In genomic region chr5:178266581-178266980, GRCh38 we compare ENCODE assay signal across 28 cellular contexts. TPM values are rescaled to one million over a fixed set of nuclear protein-coding genes. Genes with fewer than 3 reads are reported as not detected.
DNase-seq lines count a peak whose midpoint lies in the region; ATAC-seq, FAIRE-seq and TF ChIP-seq lines count a peak whose summit lies in the region.
"Had no signal": no experiment of that assay in that cellular context is flagged by ENCODE, and none has a peak within 500 bp of the region (broad histone marks: within the 10 kb centered on the region; RNA-seq: fewer than 3 reads in every experiment).

No MANE protein-coding gene starts in this region.

- no peak overlapping the region for H2AFZ ChIP-seq in neuronal stem cell (ENCODE audit: low read length)

- H3K27ac ChIP-seq in heart right ventricle (peak overlapping the region in 1 of 10 donors; percentile 53), kidney (ENCODE audit: low read depth in 2 of 2, low read length in 2 of 2) (no peak overlapping the region), neuronal stem cell (replicated peaks; ENCODE audit: low read length) (no peak overlapping the region)
- H3K27ac ChIP-seq: BLaER1 had no signal

- no peak overlapping the region for H3K4me3 Mint-ChIP-seq in Calu3 (ENCODE audit: low read depth, unreplicated experiment)
- H3K4me3 Mint-ChIP-seq: CD14-positive monocyte; CD4-positive, alpha-beta memory T cell; CD4-positive, CD25-positive, alpha-beta regulatory T cell; CD8-positive, alpha-beta memory T cell had no signal

- H4K91ac ChIP-seq in neuronal stem cell (ENCODE audit: low read depth, low read length, poor library complexity) = no peak overlapping the region

- H3K9ac ChIP-seq in kidney (ENCODE audit: low read length in 2 of 2) = no peak overlapping the region
- H3K9ac ChIP-seq in neuronal stem cell (ENCODE audit: low read depth, low read length, poor library complexity) = peak overlapping the region; percentile 12
- H3K9ac ChIP-seq: BLaER1 had no signal

- no peaks in the 10 kb centered on the region for H3K79me1 ChIP-seq in neuronal stem cell (ENCODE audit: low read depth, low read length)

- H3K4me2 ChIP-seq in neuronal stem cell (ENCODE audit: insufficient read depth, low read length, poor library complexity, severe bottlenecking) = no peak overlapping the region
- H3K4me2 ChIP-seq: BLaER1 had no signal

- CTCF ChIA-PET in Calu3 (lab: Charles Lee) = no interaction called here

- H2BK15ac ChIP-seq in neuronal stem cell (ENCODE audit: low read length) = no peak overlapping the region

- H3K4ac ChIP-seq in neuronal stem cell (ENCODE audit: low read length) = no peak overlapping the region

- no peak overlapping the region for H3K4me3 ChIP-seq in heart right ventricle
- H3K4me3 ChIP-seq in kidney (ENCODE audit: low read length in 2 of 2) = no peak overlapping the region
- H3K4me3 ChIP-seq in neuronal stem cell (ENCODE audit: low read length in 2 of 2) = no peak overlapping the region
- H3K4me3 ChIP-seq: BLaER1, GM12878 had no signal

- H3K36me3 ChIP-seq in heart right ventricle = no peaks in the 10 kb centered on the region
- H3K36me3 ChIP-seq in kidney (ENCODE audit: control insufficient read depth in 1 of 2, insufficient read depth in 2 of 2, low read length in 2 of 2) = no peaks in the 10 kb centered on the region
- H3K36me3 ChIP-seq in neuronal stem cell (replicated peaks in 1 of 2; ENCODE audit: control insufficient read depth in 2 of 2, insufficient read depth in 2 of 2, low read length in 2 of 2) = no peaks in the 10 kb centered on the region
- H3K36me3 ChIP-seq: BE2C, BLaER1 had no signal

- no peak overlapping the region for H4K8ac ChIP-seq in neuronal stem cell (ENCODE audit: low read depth, low read length)

- H3K9me3 ChIP-seq in heart right ventricle (no peaks in the 10 kb centered on the region), kidney (ENCODE audit: control insufficient read depth in 1 of 2, low read length in 2 of 2) (no peaks in the 10 kb centered on the region), neuronal stem cell (replicated peaks in 1 of 2; ENCODE audit: control insufficient read depth in 2 of 2, insufficient read depth in 1 of 2, low read depth in 1 of 2, low read length in 2 of 2) (no peaks in the 10 kb centered on the region)
- H3K9me3 ChIP-seq: BE2C, BLaER1 had no signal

- ATAC-seq in left ventricle myocardium superior (peak; percentile 10), heart right ventricle (no peak)
- ATAC-seq: GM12878 had no signal

- H3K18ac ChIP-seq in neuronal stem cell (ENCODE audit: low read length) = peak overlapping the region; percentile 39

- 88 to 92% methylated on average over 10 of the region's 10 CpGs for WGBS in heart right ventricle, 2 donors
- no CpG with 5 or more reads among the region's 10 CpGs for WGBS in neuronal stem cell (ENCODE audit: extremely low coverage in 2 of 2, insufficient read length in 2 of 2, insufficient replicate concordance in 1 of 2), 2 donors

- H3K27me3 ChIP-seq in heart right ventricle (no peaks in the 10 kb centered on the region), neuronal stem cell (ENCODE audit: control insufficient read depth in 3 of 3, insufficient read depth in 3 of 3, low read depth in 1 of 3, low read length in 3 of 3) (no peaks in the 10 kb centered on the region)
- H3K27me3 ChIP-seq: BE2C, BLaER1 had no signal

- peaks cover 37% of the 10 kb centered on the region for H3K27me3 Mint-ChIP-seq in Calu3 (ENCODE audit: unreplicated experiment)

- peak overlapping the region; percentile 51 for H2AK5ac ChIP-seq in neuronal stem cell (ENCODE audit: low read depth, low read length)

- FAIRE-seq in kidney (lab: Jason Lieb, UNC) = no peak
- FAIRE-seq: A204.1, D721Med, GM12878, GM12892, GM18507 had no signal

- TF ChIP-seq CTCF in heart right ventricle (IDR thresholded peaks at IDR 0.05) = no peak
- no peak for TF ChIP-seq CTCF in kidney (IDR thresholded peaks at IDR 0.05; ENCODE audit: borderline replicate concordance, extremely low read depth, insufficient read depth)
- TF ChIP-seq CTCF in Calu3 (IDR thresholded peaks at IDR 0.05; ENCODE audit: unreplicated experiment) = no peak

- no peaks in the 10 kb centered on the region for H3K36me3 Mint-ChIP-seq in Calu3 (ENCODE audit: insufficient read depth, unreplicated experiment)
- H3K36me3 Mint-ChIP-seq: CD14-positive monocyte; CD4-positive, alpha-beta memory T cell; CD4-positive, CD25-positive, alpha-beta regulatory T cell; CD8-positive, alpha-beta memory T cell had no signal

- H3K4me1 ChIP-seq in heart right ventricle (peaks cover 0 to 17% (median 4%) of the 10 kb centered on the region in 9 donors), kidney (ENCODE audit: control insufficient read depth in 1 of 2, insufficient read depth in 1 of 2, low read depth in 1 of 2, low read length in 2 of 2) (no peaks in the 10 kb centered on the region), neuronal stem cell (ENCODE audit: control insufficient read depth in 2 of 2, insufficient read depth in 1 of 2, low read depth in 1 of 2, low read length in 2 of 2) (peaks cover 0 to 8% of the 10 kb centered on the region in 2 donors)
- H3K4me1 ChIP-seq: BE2C had no signal

- no peaks in the 10 kb centered on the region for H3K9me3 Mint-ChIP-seq in Calu3 (ENCODE audit: low read depth, unreplicated experiment)
- H3K9me3 Mint-ChIP-seq: CD8-positive, alpha-beta memory T cell had no signal

- H3K23ac ChIP-seq in neuronal stem cell (ENCODE audit: low read depth, low read length, poor library complexity) = no peak overlapping the region

- DNase-seq in left ventricle myocardium superior (no peak), heart right ventricle (no peak), kidney (peak; percentile 40), neuronal stem cell (ENCODE audit: low spot score) (no peak), glomerular visceral epithelial cell (ENCODE audit: extremely low spot score) (no peak), Calu3 (no peak)
- DNase-seq: 8988T; ACHN; BE2C; C1 segment of cervical spinal cord; CD4-positive, alpha-beta memory T cell; CD4-positive, CD25-positive, alpha-beta regulatory T cell; CD8-positive, alpha-beta memory T cell; COR-L47; DMS 273 treated with DMSO at 0.1 percent for 48 hours; DMS153; DMS53; DMS79; DND-41; EL; GDM1 had no signal

- no TSS peak for BruUV-seq in Calu3 (replicated peaks; lab: Mats Ljungman, UMichigan)

- no peak overlapping the region for H2BK5ac ChIP-seq in neuronal stem cell (ENCODE audit: low read length)

- no peaks in the 10 kb centered on the region for H3K4me1 Mint-ChIP-seq in Calu3 (ENCODE audit: low read depth, unreplicated experiment)
- H3K4me1 Mint-ChIP-seq: CD14-positive monocyte; CD4-positive, alpha-beta memory T cell; CD4-positive, CD25-positive, alpha-beta regulatory T cell; CD8-positive, alpha-beta memory T cell had no signal

- H3K27ac Mint-ChIP-seq in Calu3 (ENCODE audit: unreplicated experiment) = no peak overlapping the region
- H3K27ac Mint-ChIP-seq: CD14-positive monocyte; CD4-positive, alpha-beta memory T cell; CD4-positive, CD25-positive, alpha-beta regulatory T cell had no signal

- no peak overlapping the region for H3K14ac ChIP-seq in neuronal stem cell (ENCODE audit: low read length)

- intact Hi-C loops in left ventricle myocardium superior (cut with micrococcal nuclease) (no loop called here), heart right ventricle (cut with DNase I) (no loop called here), kidney (cut with DNase I) (no loop called here), Calu3 (cut with micrococcal nuclease; ENCODE audit: unreplicated experiment) (no loop called here)

- no peak overlapping the region for H2BK12ac ChIP-seq in neuronal stem cell (ENCODE audit: low read length)

- no peak overlapping the region for H2BK120ac ChIP-seq in neuronal stem cell (ENCODE audit: low read depth, low read length)

RNA-seq across cellular contexts. Expression of gene PHYKPL, which starts 34.0 kb away (rescaled TPM):
- total RNA-seq in left ventricle myocardium superior (40.7 TPM), heart right ventricle (10 to 100 TPM; 30.5 to 50.6 (median 37.3) TPM), kidney (116 TPM), Calu3 (2022) (87.5 and 96.7 TPM in 2 replicates)
- polyA plus RNA-seq in heart right ventricle (10 to 100 TPM; 24.8 to 59.8 TPM), kidney (ENCODE audit: insufficient read depth, low read depth, low replicate concordance) (35.3 TPM)
- 13.6 TPM for polyA plus RNA-seq in neuronal stem cell (2013, experiment 1 of 2)
- 13.2 TPM for polyA plus RNA-seq in neuronal stem cell (2013, experiment 2 of 2)
